Comparison of ENCODE assay signal across 25 cellular contexts in genomic region chr5:132067941-132068808, GRCh38. TPM values are rescaled to one million over a fixed set of nuclear protein-coding genes. Genes with fewer than 3 reads are reported as not detected.
A peak's percentile ranks its signal among the peaks of the same experiment; 100 is the strongest.
DNase-seq lines count a peak whose midpoint lies in the region; ATAC-seq and TF ChIP-seq lines count a peak whose summit lies in the region.
"Had no signal": no experiment of that assay in that cellular context is flagged by ENCODE, and none has a peak within 500 bp of the region (broad histone marks: within the 10 kb centered on the region; RNA-seq: fewer than 3 reads in every experiment).

No MANE protein-coding gene starts in this region.

- DNase-seq in activated CD4-positive, alpha-beta T cell treated with anti-CD3 and anti-CD28 coated beads, Interleukin-2, amount 10 ng/mL, durations not matched to agents 24 days and 14 days: no peak
- DNase-seq in activated CD4-positive, alpha-beta T cell treated with anti-CD3 and anti-CD28 coated beads, Interleukin-2, amount 50 U/mL, for 1 hour: no peak
- peak; percentile 8 for DNase-seq in stimulated activated naive CD8-positive, alpha-beta T cell treated with anti-CD3 and anti-CD28 coated beads, Interleukin-15, Interleukin-2, amounts not matched to agents 100 U/mL and 50 U/mL, for 24 hours
- no peak for DNase-seq in stimulated activated naive CD8-positive, alpha-beta T cell treated with anti-CD3 and anti-CD28 coated beads, Interleukin-15, amount 100 ng/mL, for 72 hours
- DNase-seq in osteoblast (ENCODE audit: insufficient read length, low spot score, missing footprints): peak; percentile 74
- no peak for DNase-seq in esophagus squamous epithelium (lab: John Stamatoyannopoulos, UW)
- DNase-seq in NCI-H1436 treated with DMSO at 0.1 percent for 48 hours (lab: John Stamatoyannopoulos, UW): no peak
- DNase-seq in Ammon's horn (ENCODE audit: low spot score): no peak
- DNase-seq: 8988T; CD4-positive, alpha-beta T cell; DMS153; GDM1; HCEC 1CT; Karpas-422; NCI-H1417 treated with DMSO at 0.1 percent for 48 hours; NCI-H2029; NCI-H2171; NCI-H526; PC-3; RPMI8226 had no signal

- TF ChIP-seq POLR2A in esophagus squamous epithelium (IDR thresholded peaks at IDR 0.05): no peak

- no peak overlapping the region for H3K4me3 Mint-ChIP-seq in activated CD4-positive, alpha-beta T cell treated with anti-CD3 and anti-CD28 coated beads, Interleukin-2, amount 10 ng/mL, durations not matched to agents 24 days and 14 days
- H3K4me3 Mint-ChIP-seq in stimulated activated naive CD8-positive, alpha-beta T cell treated with anti-CD3 and anti-CD28 coated beads, Interleukin-15, amount 100 ng/mL, for 72 hours: no peak overlapping the region
- H3K4me3 Mint-ChIP-seq: B cell; CD4-positive, alpha-beta T cell; IgD-negative memory B cell had no signal

- no peak overlapping the region for H3K4me2 ChIP-seq in osteoblast (ENCODE audit: insufficient read depth, low read length)

- no peaks in the 10 kb centered on the region for H3K9me3 ChIP-seq in osteoblast (ENCODE audit: low read depth, low read length)
- H3K9me3 ChIP-seq in esophagus squamous epithelium: no peaks in the 10 kb centered on the region
- H3K9me3 ChIP-seq: Caco-2 had no signal

- TF ChIP-seq CTCF in osteoblast (IDR thresholded peaks at IDR 0.05; ENCODE audit: extremely low read depth, low read depth, low read length): no peak
- no peak for TF ChIP-seq CTCF in esophagus squamous epithelium (IDR thresholded peaks at IDR 0.05)

- no peak overlapping the region for H3K4me3 ChIP-seq in osteoblast (ENCODE audit: insufficient read depth, low read length)
- H3K4me3 ChIP-seq in esophagus squamous epithelium: no peak overlapping the region

- no peaks in the 10 kb centered on the region for H3K27me3 Mint-ChIP-seq in activated CD4-positive, alpha-beta T cell treated with anti-CD3 and anti-CD28 coated beads, Interleukin-2, amount 10 ng/mL, durations not matched to agents 24 days and 14 days
- H3K27me3 Mint-ChIP-seq in stimulated activated naive CD8-positive, alpha-beta T cell treated with anti-CD3 and anti-CD28 coated beads, Interleukin-15, amount 100 ng/mL, for 72 hours: no peaks in the 10 kb centered on the region
- H3K27me3 Mint-ChIP-seq: B cell; CD4-positive, alpha-beta T cell had no signal

- H3K27me3 ChIP-seq in osteoblast (ENCODE audit: insufficient read depth, low read length) (no peaks in the 10 kb centered on the region), esophagus squamous epithelium (no peaks in the 10 kb centered on the region)

- H3K27ac Mint-ChIP-seq in activated CD4-positive, alpha-beta T cell treated with anti-CD3 and anti-CD28 coated beads, Interleukin-2, amount 10 ng/mL, durations not matched to agents 24 days and 14 days: peak overlapping the region; percentile 84
- H3K27ac Mint-ChIP-seq in stimulated activated naive CD8-positive, alpha-beta T cell treated with anti-CD3 and anti-CD28 coated beads, Interleukin-15, amount 100 ng/mL, for 72 hours: no peak overlapping the region
- H3K27ac Mint-ChIP-seq: B cell; CD4-positive, alpha-beta T cell; IgD-negative memory B cell had no signal

- H3K4me1 Mint-ChIP-seq in activated CD4-positive, alpha-beta T cell treated with anti-CD3 and anti-CD28 coated beads, Interleukin-2, amount 10 ng/mL, durations not matched to agents 24 days and 14 days: peaks cover 79% of the 10 kb centered on the region
- H3K4me1 Mint-ChIP-seq in stimulated activated naive CD8-positive, alpha-beta T cell treated with anti-CD3 and anti-CD28 coated beads, Interleukin-15, amount 100 ng/mL, for 72 hours: peaks cover 96% of the 10 kb centered on the region

- 67 to 79% methylated on average over 4 to 5 of the region's 13 CpGs for WGBS in esophagus squamous epithelium, 2 donors

- no peak for ATAC-seq in stimulated activated naive CD8-positive, alpha-beta T cell treated with anti-CD3 and anti-CD28 coated beads, Interleukin-15, Interleukin-2, amounts not matched to agents 100 U/mL and 50 U/mL, for 24 hours
- no peak for ATAC-seq in stimulated activated naive CD8-positive, alpha-beta T cell treated with anti-CD3 and anti-CD28 coated beads, Interleukin-15, amount 100 ng/mL, for 72 hours
- ATAC-seq: PC-3 had no signal

- H3K79me2 ChIP-seq in osteoblast (ENCODE audit: insufficient read depth, low read length): no peaks in the 10 kb centered on the region

- H3K4me1 ChIP-seq in osteoblast (ENCODE audit: insufficient read depth, low read length) (peaks cover 9% of the 10 kb centered on the region), esophagus squamous epithelium (no peaks in the 10 kb centered on the region)
- H3K4me1 ChIP-seq: Caco-2 had no signal

- H3K27ac ChIP-seq in osteoblast (ENCODE audit: low read depth, low read length) (no peak overlapping the region), esophagus squamous epithelium (no peak overlapping the region)

- no peaks in the 10 kb centered on the region for H3K9me3 Mint-ChIP-seq in activated CD4-positive, alpha-beta T cell treated with anti-CD3 and anti-CD28 coated beads, Interleukin-2, amount 10 ng/mL, durations not matched to agents 24 days and 14 days
- H3K9me3 Mint-ChIP-seq in stimulated activated naive CD8-positive, alpha-beta T cell treated with anti-CD3 and anti-CD28 coated beads, Interleukin-15, amount 100 ng/mL, for 72 hours: no peaks in the 10 kb centered on the region
- H3K9me3 Mint-ChIP-seq: CD4-positive, alpha-beta T cell; IgD-negative memory B cell had no signal

- peaks cover 3% of the 10 kb centered on the region for H4K20me1 ChIP-seq in osteoblast (ENCODE audit: insufficient read depth, low read length)

- no peak overlapping the region for H2AFZ ChIP-seq in osteoblast (ENCODE audit: low read length)

- intact Hi-C loops in activated CD4-positive, alpha-beta T cell treated with anti-CD3 and anti-CD28 coated beads, Interleukin-2, amount 10 ng/mL, durations not matched to agents 24 days and 14 days (cut with micrococcal nuclease): loop anchor here (5.0 kb wide), 1 partner anchor 319 kb away; no protein-coding TSS in a partner anchor
- intact Hi-C loops in esophagus squamous epithelium (cut with DNase I): no loop called here

- H3K36me3 ChIP-seq in osteoblast (ENCODE audit: insufficient read depth, low read length): no peaks in the 10 kb centered on the region
- no peaks in the 10 kb centered on the region for H3K36me3 ChIP-seq in esophagus squamous epithelium

- no peaks in the 10 kb centered on the region for H3K36me3 Mint-ChIP-seq in activated CD4-positive, alpha-beta T cell treated with anti-CD3 and anti-CD28 coated beads, Interleukin-2, amount 10 ng/mL, durations not matched to agents 24 days and 14 days (ENCODE audit: low read depth)
- H3K36me3 Mint-ChIP-seq: IgD-negative memory B cell had no signal

RNA-seq across cellular contexts. Expression of gene CSF2, which starts 5.4 kb away (rescaled TPM):
- 1,084 and 1,122 TPM in 2 replicates for total RNA-seq in activated CD4-positive, alpha-beta T cell treated with anti-CD3 and anti-CD28 coated beads, Interleukin-2, amount 10 ng/mL, durations not matched to agents 24 days and 14 days
- not detected in 2 replicates for total RNA-seq in osteoblast
- total RNA-seq in esophagus squamous epithelium: not detected
- total RNA-seq: B cell; Caco-2; CD4-positive, alpha-beta T cell; MCF 10A had no signal

RNA-seq across cellular contexts. Expression of gene IL3, which starts 7.7 kb away (rescaled TPM):
- total RNA-seq in activated CD4-positive, alpha-beta T cell treated with anti-CD3 and anti-CD28 coated beads, Interleukin-2, amount 10 ng/mL, durations not matched to agents 24 days and 14 days: 67.7 and 71.3 TPM in 2 replicates
- total RNA-seq in osteoblast (not detected in 2 replicates), esophagus squamous epithelium (not detected)
- total RNA-seq: B cell; Caco-2; CD4-positive, alpha-beta T cell; Daoy; MCF 10A; PC-3 had no signal

RNA-seq across cellular contexts. Expression of gene ACSL6, which starts 56.7 kb away (rescaled TPM):
- 36.9 and 39.6 TPM in 2 replicates for total RNA-seq in activated CD4-positive, alpha-beta T cell treated with anti-CD3 and anti-CD28 coated beads, Interleukin-2, amount 10 ng/mL, durations not matched to agents 24 days and 14 days
- not detected in 2 replicates for total RNA-seq in osteoblast
- 1 to 10 TPM in 3 of 4 donors, under 1 TPM in 1; 0.04 to 3.2 (median 1.1) TPM for total RNA-seq in esophagus squamous epithelium
- total RNA-seq: MCF 10A had no signal

Comparison
In these comparisons a context has a peak if more than half of its experiments do, and no peak if none do; other contexts are left out.
1. DNase-seq: peak in stimulated activated naive CD8-positive, alpha-beta T cell treated with anti-CD3 and anti-CD28 coated beads, Interleukin-15, Interleukin-2, amounts not matched to agents 100 U/mL and 50 U/mL, for 24 hours (single experiment) and osteoblast (single experiment); none in activated CD4-positive, alpha-beta T cell treated with anti-CD3 and anti-CD28 coated beads, Interleukin-2, amount 10 ng/mL, durations not matched to agents 24 days and 14 days (single experiment), activated CD4-positive, alpha-beta T cell treated with anti-CD3 and anti-CD28 coated beads, Interleukin-2, amount 50 U/mL, for 1 hour (single experiment), stimulated activated naive CD8-positive, alpha-beta T cell treated with anti-CD3 and anti-CD28 coated beads, Interleukin-15, amount 100 ng/mL, for 72 hours (0 of 2), esophagus squamous epithelium (single experiment), NCI-H1436 treated with DMSO at 0.1 percent for 48 hours (single experiment) and Ammon's horn (single experiment).
2. RNA of gene CSF2, which starts 5.4 kb away (total RNA-seq): 1,084 to 1,122 TPM in activated CD4-positive, alpha-beta T cell treated with anti-CD3 and anti-CD28 coated beads, Interleukin-2, amount 10 ng/mL, durations not matched to agents 24 days and 14 days; not detected in osteoblast and not detected in esophagus squamous epithelium; every median in the first group is over 1,000 times any median in the second.
3. RNA of gene IL3, which starts 7.7 kb away (total RNA-seq): 67.7 to 71.3 TPM in activated CD4-positive, alpha-beta T cell treated with anti-CD3 and anti-CD28 coated beads, Interleukin-2, amount 10 ng/mL, durations not matched to agents 24 days and 14 days; not detected in osteoblast and not detected in esophagus squamous epithelium; every median in the first group is over 10 times any median in the second.